Comparison of ENCODE assay signal across 13 cellular contexts in the genomic region with DNA sequence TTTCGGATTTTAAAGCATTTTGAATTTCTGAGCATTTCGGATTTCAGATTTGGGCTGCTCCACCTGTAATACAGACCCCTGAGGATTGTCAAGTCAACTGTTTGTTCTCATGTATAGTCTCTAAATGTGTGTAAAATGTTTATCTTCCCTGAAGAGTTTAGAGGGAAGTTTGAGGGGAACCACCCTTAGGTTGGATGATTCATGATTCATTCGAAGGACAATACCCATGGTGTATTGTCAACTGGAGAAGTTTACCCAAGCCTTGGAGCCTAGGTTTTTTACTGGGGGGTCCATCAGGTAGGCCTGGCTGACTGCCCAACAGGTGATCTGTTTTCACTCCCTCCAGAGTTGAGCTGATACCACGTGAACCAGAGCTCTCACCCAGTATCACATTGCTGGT. TPM values are rescaled to one million over a fixed set of nuclear protein-coding genes. Genes with fewer than 3 reads are reported as not detected.
DNase-seq lines count a peak whose midpoint lies in the region; ATAC-seq and TF ChIP-seq lines count a peak whose summit lies in the region.
"Had no signal": no experiment of that assay in that cellular context is flagged by ENCODE, and none has a peak within 500 bp of the region (broad histone marks: within the 10 kb centered on the region; RNA-seq: fewer than 3 reads in every experiment).

No MANE protein-coding gene starts in this region.

- H3K4me3 ChIP-seq in Karpas-422 (ENCODE audit: low read length) (no peak overlapping the region), lower lobe of right lung (no peak overlapping the region), colonic mucosa (no peak overlapping the region), lower leg skin (ENCODE audit: low read depth, poor library complexity, severe bottlenecking) (no peak overlapping the region)
- H3K4me3 ChIP-seq: cardiac muscle cell, lung, SJSA1, tibial artery had no signal

- H3K36me3 ChIP-seq in Karpas-422 (ENCODE audit: insufficient read depth, low read length) (no peaks in the 10 kb centered on the region), lower lobe of right lung (no peaks in the 10 kb centered on the region), colonic mucosa (no peaks in the 10 kb centered on the region)
- H3K36me3 ChIP-seq: cardiac muscle cell, SJSA1 had no signal

- WGBS in lower leg skin, 2 donors, result 82% methylated on average over 4 of the region's 4 CpGs

- TF ChIP-seq POLR2A in lower leg skin (IDR thresholded peaks at IDR 0.05), result no peak

- H3K27ac ChIP-seq in Karpas-422 (ENCODE audit: low read length) (no peak overlapping the region), lower lobe of right lung (no peak overlapping the region), colonic mucosa (no peak overlapping the region)
- H3K27ac ChIP-seq: cardiac muscle cell, SJSA1, tibial artery had no signal

- H2AFZ ChIP-seq in Karpas-422 (ENCODE audit: low read length), result no peak overlapping the region

- TF ChIP-seq CTCF in lower lobe of right lung (IDR thresholded peaks at IDR 0.05), result no peak
- no peak for TF ChIP-seq CTCF in colonic mucosa (IDR thresholded peaks at IDR 0.05)
- TF ChIP-seq CTCF in lower leg skin (IDR thresholded peaks at IDR 0.05), result no peak

- H3K9me3 ChIP-seq in Karpas-422 (ENCODE audit: low read length), result no peaks in the 10 kb centered on the region
- H3K9me3 ChIP-seq in lower lobe of right lung, result no peaks in the 10 kb centered on the region
- H3K9me3 ChIP-seq in colonic mucosa, result no peaks in the 10 kb centered on the region
- H3K9me3 ChIP-seq: SJSA1, tibial artery had no signal

- H3K4me1 ChIP-seq in Karpas-422 (ENCODE audit: low read length) (peaks cover 34% of the 10 kb centered on the region), lower lobe of right lung (peaks cover 8% of the 10 kb centered on the region), colonic mucosa (no peaks in the 10 kb centered on the region)
- H3K4me1 ChIP-seq: tibial artery had no signal

- H3K27me3 ChIP-seq in Karpas-422 (ENCODE audit: low read length), result no peaks in the 10 kb centered on the region
- H3K27me3 ChIP-seq in lower lobe of right lung (ENCODE audit: low read depth), result no peaks in the 10 kb centered on the region
- no peaks in the 10 kb centered on the region for H3K27me3 ChIP-seq in colonic mucosa
- H3K27me3 ChIP-seq: cardiac muscle cell, SJSA1, tibial artery had no signal

- no peaks in the 10 kb centered on the region for H3K79me2 ChIP-seq in Karpas-422 (ENCODE audit: low read length)

- no peak for DNase-seq in Karpas-422
- no peak for DNase-seq in lower lobe of right lung
- DNase-seq in colonic mucosa, result no peak
- no peak for DNase-seq in lower leg skin (ENCODE audit: low spot score in 2 of 2)
- DNase-seq: activated gamma-delta T cell, NCI-H1694 had no signal

- intact Hi-C loops in lower lobe of right lung (cut with DNase I) (no loop called here), colonic mucosa (cut with DNase I) (loop anchor here (10.0 kb wide), 1 partner anchor 81 kb away; no protein-coding TSS in a partner anchor), lower leg skin (cut with DNase I; ENCODE audit: low total_unique reads) (no loop called here)

- no peaks in the 10 kb centered on the region for H3K9me2 ChIP-seq in Karpas-422 (replicated peaks; ENCODE audit: insufficient read depth, low read length)

- 0 out of 2 replicates have a peak overlapping the region, but pooled peaks have one; percentile 3 for H3K9ac ChIP-seq in Karpas-422 (ENCODE audit: low read length)
- no peak overlapping the region for H3K9ac ChIP-seq in colonic mucosa (ENCODE audit: low read depth in 2 of 2, low read length in 2 of 2)

- no peaks in the 10 kb centered on the region for H4K20me1 ChIP-seq in Karpas-422 (ENCODE audit: insufficient read depth, low read depth, low read length)

- ATAC-seq in GM18868 (IDR thresholded peaks at IDR 0.05; ENCODE audit: unreplicated experiment) (peak; percentile 22), GM21723 (IDR thresholded peaks at IDR 0.05; ENCODE audit: unreplicated experiment) (peak; percentile 38), lower lobe of right lung (peak; percentile 16 to 25), GM18511 (IDR thresholded peaks at IDR 0.05; ENCODE audit: unreplicated experiment) (no peak)

- peak overlapping the region; percentile 42 for H3K4me2 ChIP-seq in Karpas-422 (ENCODE audit: low read depth, low read length, poor library complexity, severe bottlenecking)

RNA-seq across cellular contexts. Expression of a gene that starts 18.9 kb away (rescaled TPM):
- total RNA-seq in Karpas-422 (2014; rRNA removed; shearing (Covaris generic); ENCODE audit: low replicate concordance), result 0.97 and 2.8 TPM in 2 replicates
- 63.4 TPM for total RNA-seq in lower lobe of right lung
- total RNA-seq in colonic mucosa, result 10 to 100 TPM; 13.5 to 17.0 TPM
- total RNA-seq in lower leg skin, result 100 to 1,000 TPM; 114 to 148 (median 117) TPM
